In the genomic region with DNA sequence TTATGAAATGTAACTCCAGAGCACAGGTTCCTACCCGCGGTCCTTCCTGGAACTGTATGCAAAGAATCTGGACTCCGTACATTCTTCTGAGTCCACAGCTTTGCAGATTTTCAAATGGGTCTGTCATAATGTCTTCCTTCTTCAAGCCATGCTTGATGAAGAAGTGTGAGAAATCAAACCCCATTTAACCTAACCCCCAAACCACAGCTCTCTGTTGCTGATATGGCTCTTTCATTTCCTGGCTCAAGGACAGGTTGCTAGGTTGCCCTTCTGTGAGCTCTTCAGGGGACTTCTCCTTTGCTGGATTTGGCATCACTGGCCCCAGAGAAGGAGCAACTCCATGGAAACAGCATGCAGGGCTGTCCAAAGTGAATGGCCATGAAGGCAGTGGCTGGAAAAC, we compare ENCODE assay signal across 7 cellular contexts.
DNase-seq lines count a peak whose midpoint lies in the region; ATAC-seq and TF ChIP-seq lines count a peak whose summit lies in the region.
"Not testable (repeated sequence)": the region's sequence is repeated elsewhere in the genome, so short reads cannot be mapped to it uniquely, and the experiment has no call there.

No MANE protein-coding gene starts in this region.

- not testable (repeated sequence) for TF ChIP-seq CTCF in GM12865 (IDR thresholded peaks at IDR 0.05; ENCODE audit: insufficient read depth, low read depth, low read length, missing control alignments); SU-DHL-6 (IDR thresholded peaks at IDR 0.05; ENCODE audit: insufficient read depth, low read length, poor library complexity, severe bottlenecking)

- not testable (repeated sequence) for H3K9me3 ChIP-seq in SU-DHL-6 (ENCODE audit: insufficient read depth, low read length)

- peak overlapping the region; percentile 92 for H3K4me3 Mint-ChIP-seq in activated naive CD8-positive, alpha-beta T cell treated with anti-CD3 and anti-CD28 coated beads, Interleukin-2, amount 50 U/mL, for 24 hours

- H3K4me1 Mint-ChIP-seq in activated naive CD8-positive, alpha-beta T cell treated with anti-CD3 and anti-CD28 coated beads, Interleukin-2, amount 50 U/mL, for 24 hours: peaks cover 23% of the 10 kb centered on the region

- peaks cover 24% of the 10 kb centered on the region; the same call in 1 of the 2 replicates for H3K79me2 ChIP-seq in SU-DHL-6 (ENCODE audit: insufficient read depth, low read length)

- peak overlapping the region; percentile 55 for H3K4me3 ChIP-seq in GM12865 (ENCODE audit: low read depth, low read length)
- H3K4me3 ChIP-seq in SU-DHL-6 (ENCODE audit: insufficient read depth, low read length, poor library complexity, severe bottlenecking): peak overlapping the region; percentile 64

- not testable (repeated sequence) for H3K27ac Mint-ChIP-seq in activated naive CD8-positive, alpha-beta T cell treated with anti-CD3 and anti-CD28 coated beads, Interleukin-2, amount 50 U/mL, for 24 hours

- not testable (repeated sequence) for H3K27me3 ChIP-seq in SU-DHL-6 (ENCODE audit: low read length)

- H3K9me3 Mint-ChIP-seq in activated naive CD8-positive, alpha-beta T cell treated with anti-CD3 and anti-CD28 coated beads, Interleukin-2, amount 50 U/mL, for 24 hours: not testable (repeated sequence)

- not testable (repeated sequence) for H2AFZ ChIP-seq in SU-DHL-6 (ENCODE audit: low read depth, low read length, severe bottlenecking)

- H4K20me1 ChIP-seq in SU-DHL-6 (ENCODE audit: low read depth, low read length): not testable (repeated sequence)

- H3K27ac ChIP-seq in SU-DHL-6 (ENCODE audit: low read depth, low read length): not testable (repeated sequence)

- peak; percentile 29 for ATAC-seq in GM19035 (IDR thresholded peaks at IDR 0.05; ENCODE audit: unreplicated experiment)
- peak; percentile 50 for ATAC-seq in GM21576 (IDR thresholded peaks at IDR 0.05; ENCODE audit: unreplicated experiment)
- peak; percentile 46 for ATAC-seq in HG02973 (IDR thresholded peaks at IDR 0.05; ENCODE audit: unreplicated experiment)
- peak; percentile 48 for ATAC-seq in HG03457 (IDR thresholded peaks at IDR 0.05; ENCODE audit: unreplicated experiment)
- not testable (repeated sequence) for ATAC-seq in activated naive CD8-positive, alpha-beta T cell treated with anti-CD3 and anti-CD28 coated beads, Interleukin-2, amount 50 U/mL, for 24 hours

- not testable (repeated sequence) for H3K9me2 ChIP-seq in SU-DHL-6 (replicated peaks; ENCODE audit: insufficient read depth, low read length)

- not testable (repeated sequence) for H3K36me3 ChIP-seq in SU-DHL-6 (ENCODE audit: low read length)

- peak overlapping the region; percentile 82 for H3K4me2 ChIP-seq in SU-DHL-6 (ENCODE audit: low read depth, low read length, poor library complexity, severe bottlenecking)

- not testable (repeated sequence) for H3K36me3 Mint-ChIP-seq in activated naive CD8-positive, alpha-beta T cell treated with anti-CD3 and anti-CD28 coated beads, Interleukin-2, amount 50 U/mL, for 24 hours (ENCODE audit: low read depth)

- peak; percentile 39 for DNase-seq in GM12865 (ENCODE audit: low read depth)
- not testable (repeated sequence) for DNase-seq in activated naive CD8-positive, alpha-beta T cell treated with anti-CD3 and anti-CD28 coated beads, Interleukin-2, amount 50 U/mL, for 24 hours

- H3K27me3 Mint-ChIP-seq in activated naive CD8-positive, alpha-beta T cell treated with anti-CD3 and anti-CD28 coated beads, Interleukin-2, amount 50 U/mL, for 24 hours: not testable (repeated sequence)

- not testable (repeated sequence) for H3F3A ChIP-seq in SU-DHL-6 (ENCODE audit: insufficient read depth)

- H3K9ac ChIP-seq in SU-DHL-6 (ENCODE audit: low read length): peak overlapping the region; percentile 78; the same call in 1 of the 2 replicates
